ENCODE assay signal across 11 cellular contexts in genomic region chr5:144484124-144484897, GRCh38.
A peak's percentile ranks its signal among the peaks of the same experiment; 100 is the strongest.
DNase-seq lines count a peak whose midpoint lies in the region; ATAC-seq, FAIRE-seq and TF ChIP-seq lines count a peak whose summit lies in the region.
"Had no signal": no experiment of that assay in that cellular context is flagged by ENCODE, and none has a peak within 500 bp of the region (broad histone marks: within the 10 kb centered on the region; RNA-seq: fewer than 3 reads in every experiment).

No MANE protein-coding gene starts in this region.

- dilution Hi-C loops in endothelial cell of umbilical vein (cut with MboI; ENCODE audit: extremely low pct_ligation_motif_present, low sequenced_read_pairs) = no loop called here

- no peak for TF ChIP-seq CTCF in endothelial cell of umbilical vein (IDR thresholded peaks at IDR 0.05; ENCODE audit: extremely low read depth in 1 of 2, insufficient read depth in 1 of 2, low read depth in 1 of 2, low read length in 2 of 2)

- H3K9ac ChIP-seq in endothelial cell of umbilical vein (replicated peaks; ENCODE audit: extremely low read depth, insufficient read depth, low read length) = no peak overlapping the region

- H3K4me2 ChIP-seq in endothelial cell of umbilical vein (ENCODE audit: insufficient read depth, low read length) = peak overlapping the region; percentile 9

- H3K9me1 ChIP-seq in endothelial cell of umbilical vein (replicated peaks; ENCODE audit: control insufficient read depth, extremely low read depth, insufficient read depth, low read length) = no peaks in the 10 kb centered on the region

- no peaks in the 10 kb centered on the region for H3K9me3 ChIP-seq in endothelial cell of umbilical vein (replicated peaks; ENCODE audit: control insufficient read depth, insufficient read depth, low read length)

- H2AFZ ChIP-seq in endothelial cell of umbilical vein (ENCODE audit: low read depth, low read length) = no peak overlapping the region

- BruUV-seq in endothelial cell of umbilical vein (replicated peaks; lab: Mats Ljungman, UMichigan) = no TSS peak

- intact Hi-C loops in endothelial cell of umbilical vein (cut with micrococcal nuclease) = no loop called here

- H4K20me1 ChIP-seq in endothelial cell of umbilical vein (replicated peaks; ENCODE audit: control insufficient read depth, extremely low read depth, insufficient read depth, low read length) = no peaks in the 10 kb centered on the region

- DNase-seq in Daoy (ENCODE audit: low read depth) (peak; percentile 8), NCI-H82 treated with DMSO at 0.1 percent for 48 hours (lab: John Stamatoyannopoulos, UW; ENCODE audit: unreplicated experiment) (peak; percentile 34), endothelial cell of umbilical vein (ENCODE audit: low read depth, low spot score) (peak; percentile 39), non-pigmented ciliary epithelial cell (ENCODE audit: low read depth) (peak; percentile 65), mesenteric fat pad (ENCODE audit: low spot score) (no peak), SK-N-DZ (ENCODE audit: low spot score) (no peak)
- DNase-seq: CD8-positive, alpha-beta T cell; NCI-H226; stimulated activated CD4-positive, alpha-beta T cell treated with anti-CD3 and anti-CD28 coated beads, Interleukin-4, amount 100 ng/mL, for 4 hours had no signal

- TF ChIP-seq POLR2A in endothelial cell of umbilical vein (IDR thresholded peaks at IDR 0.05; ENCODE audit: low read depth, low read length) = no peak

- H3K79me2 ChIP-seq in endothelial cell of umbilical vein (ENCODE audit: control insufficient read depth, insufficient read depth, low read length) = no peaks in the 10 kb centered on the region

- POLR2A ChIA-PET in endothelial cell of umbilical vein (lab: Charles Lee) = no interaction called here

- FAIRE-seq in endothelial cell of umbilical vein (lab: Jason Lieb, UNC) = peak; percentile 72

- CTCF ChIA-PET in endothelial cell of umbilical vein (lab: Charles Lee) = interaction anchor here (1.0 to 1.2 kb wide), 4 partner anchors 9 to 754 kb away, joined by 3 to 7 read pairs (median 4); no protein-coding TSS in a partner anchor

- peaks cover 9% of the 10 kb centered on the region for H3K4me1 ChIP-seq in endothelial cell of umbilical vein (ENCODE audit: control insufficient read depth, extremely low read depth, insufficient read depth, low read length)

- H3K4me3 ChIP-seq in endothelial cell of umbilical vein (replicated peaks in 1 of 3; ENCODE audit: insufficient read depth in 1 of 3, low read depth in 1 of 3, low read length in 3 of 3) = no peak overlapping the region

- H3K27me3 ChIP-seq in endothelial cell of umbilical vein (ENCODE audit: control insufficient read depth in 2 of 2, insufficient read depth in 2 of 2, low read length in 2 of 2) = no peaks in the 10 kb centered on the region

- ATAC-seq in HG02588 (IDR thresholded peaks at IDR 0.05; ENCODE audit: unreplicated experiment) (no peak), HG03280 (IDR thresholded peaks at IDR 0.05; ENCODE audit: unreplicated experiment) (no peak)
- ATAC-seq: CD8-positive, alpha-beta T cell had no signal

- H3K36me3 ChIP-seq in endothelial cell of umbilical vein (ENCODE audit: control insufficient read depth in 2 of 2, extremely low read depth in 1 of 2, insufficient read depth in 2 of 2, low read length in 2 of 2) = no peaks in the 10 kb centered on the region

- H3K27ac ChIP-seq in endothelial cell of umbilical vein (ENCODE audit: insufficient read depth, low read depth, low read length) = peak overlapping the region; percentile 8

TF ChIP-seq in endothelial cell of umbilical vein, 7 proteins besides CTCF, POLR2A, EP300 and RAD21:
- TF ChIP-seq JUN (IDR thresholded peaks at IDR 0.05; ENCODE audit: borderline replicate concordance, insufficient read depth, insufficient read length, low read depth) = peak; percentile 13
- TF ChIP-seq MAX (IDR thresholded peaks at IDR 0.05; ENCODE audit: insufficient read depth, insufficient read length) = no peak
- no peak for TF ChIP-seq EZH2 (IDR thresholded peaks at IDR 0.05; ENCODE audit: borderline replicate concordance, low read depth, low read length, severe bottlenecking)
- TF ChIP-seq MYC (IDR thresholded peaks at IDR 0.05; ENCODE audit: low read depth, low read length) = no peak
- peak; percentile 81 for TF ChIP-seq FOS (IDR thresholded peaks at IDR 0.05; ENCODE audit: borderline replicate concordance, insufficient read depth, low read length)
- peak; percentile 28 for TF ChIP-seq POLR2AphosphoS5 (IDR thresholded peaks at IDR 0.05; ENCODE audit: insufficient read depth, low read depth, low read length)
- peak; percentile 89 for TF ChIP-seq GATA2 (IDR thresholded peaks at IDR 0.05; ENCODE audit: insufficient read depth, insufficient read length, low read depth, low read length)

Comparison
In these comparisons a context has a peak if more than half of its experiments do, and no peak if none do; other contexts are left out.
1. DNase-seq: peak in Daoy (single experiment), NCI-H82 treated with DMSO at 0.1 percent for 48 hours (single experiment), endothelial cell of umbilical vein (single experiment) and non-pigmented ciliary epithelial cell (single experiment); none in mesenteric fat pad (single experiment) and SK-N-DZ (single experiment).